In genomic region chr22:32329202-32329645, GRCh38 we compare ENCODE assay signal across 22 cellular contexts. TPM values are rescaled to one million over a fixed set of nuclear protein-coding genes. Genes with fewer than 3 reads are reported as not detected.
"Had no signal": no experiment of that assay in that cellular context is flagged by ENCODE, and none has a peak within 500 bp of the region (broad histone marks: within the 10 kb centered on the region; RNA-seq: fewer than 3 reads in every experiment).

No MANE protein-coding gene starts in this region.

- H3K4me1 Mint-ChIP-seq: activated CD4-positive, alpha-beta T cell treated with anti-CD3 and anti-CD28 coated beads, Interleukin-2, amount 10 ng/mL, durations not matched to agents 7 days and 5 days; activated naive CD4-positive, alpha-beta T cell treated with anti-CD3 and anti-CD28 coated beads, Interleukin-2, amount 10 ng/mL, durations not matched to agents 7 days and 5 days; activated naive CD8-positive, alpha-beta T cell treated with anti-CD3 and anti-CD28 coated beads for 36 hours had no signal

- H3K4me3 Mint-ChIP-seq: activated CD4-positive, alpha-beta T cell treated with anti-CD3 and anti-CD28 coated beads, Interleukin-2, amount 10 ng/mL, durations not matched to agents 7 days and 5 days; activated CD8-positive, alpha-beta T cell treated with anti-CD3 and anti-CD28 coated beads for 36 hours; activated naive CD4-positive, alpha-beta T cell treated with anti-CD3 and anti-CD28 coated beads, Interleukin-2, amount 10 ng/mL, durations not matched to agents 7 days and 5 days; activated naive CD8-positive, alpha-beta T cell treated with anti-CD3 and anti-CD28 coated beads for 36 hours; activated T-cell treated with anti-CD3 and anti-CD28 coated beads, Interleukin-2, amount 50 U/mL, for 72 hours; T-helper 1 cell treated with Interleukin-12 subunit alpha and Interleukin-12 subunit beta and Interleukin-4 antibody, amounts not matched to agents 30 μg/mL and 1 μg/mL, for 36 hours had no signal

- DNase-seq: activated CD4-positive, alpha-beta T cell treated with anti-CD3 and anti-CD28 coated beads, Interleukin-2, amount 10 ng/mL, durations not matched to agents 7 days and 5 days; activated CD4-positive, CD25-positive, alpha-beta regulatory T cell; activated CD8-positive, alpha-beta memory T cell treated with anti-CD3 and anti-CD28 coated beads, Interleukin-2, amount 50 U/mL, for 4 hours; activated CD8-positive, alpha-beta T cell treated with anti-CD3 and anti-CD28 coated beads for 36 hours; activated gamma-delta T cell treated with Interleukin-2 at 50 U/mL for 16 hours; activated naive CD4-positive, alpha-beta T cell treated with anti-CD3 and anti-CD28 coated beads, Interleukin-2, amount 10 ng/mL, durations not matched to agents 7 days and 5 days; activated naive CD8-positive, alpha-beta T cell treated with anti-CD3 and anti-CD28 coated beads for 36 hours; activated T-cell treated with anti-CD3 and anti-CD28 coated beads, Interleukin-2, amount 50 U/mL, for 72 hours; brain microvascular endothelial cell; MG63; NCI-H1105; NCI-H1436; NCI-H187; NCI-H2081; NCI-H510A treated with DMSO at 0.1 percent for 48 hours; NCI-H69; SHP77 treated with DMSO at 0.1 percent for 48 hours; T-helper 9 cell had no signal

- H3K36me3 Mint-ChIP-seq: activated naive CD4-positive, alpha-beta T cell treated with anti-CD3 and anti-CD28 coated beads, Interleukin-2, amount 10 ng/mL, durations not matched to agents 7 days and 5 days; activated naive CD8-positive, alpha-beta T cell treated with anti-CD3 and anti-CD28 coated beads for 36 hours had no signal

- H3K4me3 ChIP-seq: MG63 had no signal

- H3K9me3 ChIP-seq: MG63 had no signal

- H3K27ac Mint-ChIP-seq: activated CD4-positive, alpha-beta T cell treated with anti-CD3 and anti-CD28 coated beads, Interleukin-2, amount 10 ng/mL, durations not matched to agents 7 days and 5 days; activated CD8-positive, alpha-beta T cell treated with anti-CD3 and anti-CD28 coated beads for 36 hours; activated naive CD4-positive, alpha-beta T cell treated with anti-CD3 and anti-CD28 coated beads, Interleukin-2, amount 10 ng/mL, durations not matched to agents 7 days and 5 days; activated naive CD8-positive, alpha-beta T cell treated with anti-CD3 and anti-CD28 coated beads for 36 hours; activated T-cell treated with anti-CD3 and anti-CD28 coated beads, Interleukin-2, amount 50 U/mL, for 72 hours; activated T-helper 2 cell treated with anti-CD3 and anti-CD28 coated beads, Interferon-gamma antibody, Interleukin-2, Interleukin-4, amounts not matched to agents 10 μg/mL and 5 μg/mL and 100 μg/mL, durations not matched to agents 14 hours and 24 hours and 36 hours; T-helper 1 cell treated with Interleukin-12 subunit alpha and Interleukin-12 subunit beta and Interleukin-4 antibody, amounts not matched to agents 30 μg/mL and 1 μg/mL, for 36 hours had no signal

- H3K27me3 Mint-ChIP-seq: activated CD4-positive, alpha-beta T cell treated with anti-CD3 and anti-CD28 coated beads, Interleukin-2, amount 10 ng/mL, durations not matched to agents 7 days and 5 days had no signal

- H3K27ac ChIP-seq: brain microvascular endothelial cell, VCaP had no signal

- H3K9me3 Mint-ChIP-seq: activated CD4-positive, alpha-beta T cell treated with anti-CD3 and anti-CD28 coated beads, Interleukin-2, amount 10 ng/mL, durations not matched to agents 7 days and 5 days; activated CD8-positive, alpha-beta T cell treated with anti-CD3 and anti-CD28 coated beads for 36 hours; activated naive CD4-positive, alpha-beta T cell treated with anti-CD3 and anti-CD28 coated beads, Interleukin-2, amount 10 ng/mL, durations not matched to agents 7 days and 5 days; activated naive CD8-positive, alpha-beta T cell treated with anti-CD3 and anti-CD28 coated beads for 36 hours; activated T-cell treated with anti-CD3 and anti-CD28 coated beads, Interleukin-2, amount 50 U/mL, for 72 hours; activated T-helper 2 cell treated with anti-CD3 and anti-CD28 coated beads, Interferon-gamma antibody, Interleukin-2, Interleukin-4, amounts not matched to agents 10 μg/mL and 5 μg/mL and 100 μg/mL, durations not matched to agents 14 hours and 24 hours and 36 hours; T-helper 1 cell treated with Interleukin-12 subunit alpha and Interleukin-12 subunit beta and Interleukin-4 antibody, amounts not matched to agents 30 μg/mL and 1 μg/mL, for 36 hours had no signal

- H3K27me3 ChIP-seq: brain microvascular endothelial cell, MG63 had no signal

- ATAC-seq: activated CD8-positive, alpha-beta T cell treated with anti-CD3 and anti-CD28 coated beads for 36 hours; activated T-cell treated with anti-CD3 and anti-CD28 coated beads, Interleukin-2, amount 50 U/mL, for 72 hours had no signal

RNA-seq across cellular contexts. Expression of gene RFPL3, which starts 28.4 kb away (rescaled TPM):
- total RNA-seq: activated CD4-positive, alpha-beta T cell treated with anti-CD3 and anti-CD28 coated beads, Interleukin-2, amount 10 ng/mL, durations not matched to agents 7 days and 5 days; activated CD8-positive, alpha-beta T cell treated with anti-CD3 and anti-CD28 coated beads for 36 hours; activated naive CD8-positive, alpha-beta T cell treated with anti-CD3 and anti-CD28 coated beads for 36 hours; activated T-cell treated with anti-CD3 and anti-CD28 coated beads, Interleukin-2, amount 50 U/mL, for 72 hours; activated T-helper 2 cell treated with anti-CD3 and anti-CD28 coated beads, Interferon-gamma antibody, Interleukin-2, Interleukin-4, amounts not matched to agents 10 μg/mL and 5 μg/mL and 100 μg/mL, durations not matched to agents 14 hours and 24 hours and 36 hours; SK-MEL-5 had no signal
